ENCODE assay signal across 8 cellular contexts in the genomic region with DNA sequence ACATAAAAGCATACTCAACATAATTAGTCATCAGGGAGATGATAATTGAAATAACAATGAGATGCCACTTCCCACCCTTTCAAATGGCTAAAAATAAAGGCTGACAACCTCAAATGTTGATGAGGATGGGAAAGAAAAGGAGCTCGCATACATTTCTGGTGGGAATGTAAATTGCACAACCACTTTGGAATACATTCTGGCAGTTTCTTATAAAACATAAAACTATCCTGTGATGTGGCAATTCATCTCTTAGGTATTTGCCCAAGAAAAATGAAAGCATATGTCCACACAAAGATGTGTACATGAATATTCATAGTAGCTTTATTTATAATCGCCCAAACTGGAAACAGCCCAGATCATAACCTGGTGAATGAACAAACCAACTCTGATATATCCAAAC. TPM values are rescaled to one million over a fixed set of nuclear protein-coding genes. Genes with fewer than 3 reads are reported as not detected.
DNase-seq lines count a peak whose midpoint lies in the region; ATAC-seq and TF ChIP-seq lines count a peak whose summit lies in the region.

No MANE protein-coding gene starts in this region.

- peaks cover 22% of the 10 kb centered on the region for H3K36me3 Mint-ChIP-seq in activated T-cell treated with anti-CD3 and anti-CD28 coated beads, Interleukin-2, amount 50 U/mL, for 24 hours (ENCODE audit: low read depth)

- intact Hi-C loops in thyroid gland (cut with DNase I): no loop called here

- peaks cover 34% of the 10 kb centered on the region for H3K27me3 Mint-ChIP-seq in activated T-cell treated with anti-CD3 and anti-CD28 coated beads, Interleukin-2, amount 50 U/mL, for 24 hours

- TF ChIP-seq CTCF in fibroblast of pulmonary artery (IDR thresholded peaks at IDR 0.05; ENCODE audit: low read length, missing control alignments) (no peak), thyroid gland (IDR thresholded peaks at IDR 0.05) (no peak)

- peak; percentile 13 for ATAC-seq in SK-N-SH treated with all-trans-retinoic acid at 6 μM for 48 hours

- no peak for TF ChIP-seq POLR2A in thyroid gland (IDR thresholded peaks at IDR 0.05)

- H3K27me3 ChIP-seq in skeletal muscle satellite cell (ENCODE audit: control insufficient read depth, insufficient read depth, low read length) (peaks cover 15% of the 10 kb centered on the region), thyroid gland (no peaks in the 10 kb centered on the region)

- DNase-seq in activated T-cell treated with anti-CD3 and anti-CD28 coated beads, Interleukin-2, amount 50 U/mL, for 24 hours: no peak
- DNase-seq in activated T-cell treated with anti-CD3 and anti-CD28 coated beads for 4 hours (no peak), fibroblast of pulmonary artery (ENCODE audit: low read depth) (peak; percentile 58), AML-193 (lab: John Stamatoyannopoulos, UW) (no peak), thyroid gland (no peak), T1000 (lab: John Stamatoyannopoulos, UW) (no peak)

- H3K36me3 ChIP-seq in skeletal muscle satellite cell (ENCODE audit: insufficient read depth, low read length): peaks cover 3% of the 10 kb centered on the region
- H3K36me3 ChIP-seq in thyroid gland: no peaks in the 10 kb centered on the region

- H3K9me3 Mint-ChIP-seq in activated T-cell treated with anti-CD3 and anti-CD28 coated beads, Interleukin-2, amount 50 U/mL, for 24 hours: no peaks in the 10 kb centered on the region

- peaks cover 39% of the 10 kb centered on the region for H3K4me1 Mint-ChIP-seq in activated T-cell treated with anti-CD3 and anti-CD28 coated beads, Interleukin-2, amount 50 U/mL, for 24 hours (ENCODE audit: low read depth)

- H3K27ac Mint-ChIP-seq in activated T-cell treated with anti-CD3 and anti-CD28 coated beads, Interleukin-2, amount 50 U/mL, for 24 hours: no peak overlapping the region

- H3K9me3 ChIP-seq in skeletal muscle satellite cell (replicated peaks; ENCODE audit: low read length): no peaks in the 10 kb centered on the region
- H3K9me3 ChIP-seq in thyroid gland: no peaks in the 10 kb centered on the region

- H3K4me1 ChIP-seq in skeletal muscle satellite cell (ENCODE audit: control insufficient read depth, insufficient read depth, low read length): peaks cover 12% of the 10 kb centered on the region
- H3K4me1 ChIP-seq in thyroid gland: peaks cover 5 to 7% of the 10 kb centered on the region in 2 donors

- no peak overlapping the region for H3K27ac ChIP-seq in thyroid gland

- H3K4me3 Mint-ChIP-seq in activated T-cell treated with anti-CD3 and anti-CD28 coated beads, Interleukin-2, amount 50 U/mL, for 24 hours: peak overlapping the region; percentile 78

- peak overlapping the region; percentile 61 for H3K9ac ChIP-seq in skeletal muscle satellite cell (ENCODE audit: low read depth, low read length)

- peak overlapping the region; percentile 89 for H3K4me2 ChIP-seq in skeletal muscle satellite cell (ENCODE audit: low read length)

- WGBS in thyroid gland, 2 donors: 64 to 83% methylated on average over 2 of the region's 2 CpGs

- H3K4me3 ChIP-seq in fibroblast of pulmonary artery (replicated peaks; ENCODE audit: low read depth, low read length) (peak overlapping the region; percentile 47), skeletal muscle satellite cell (ENCODE audit: low read length) (peak overlapping the region; percentile 68), thyroid gland (replicated peaks in 1 of 3) (no peak overlapping the region)

TF ChIP-seq in SK-N-SH treated with all-trans-retinoic acid at 6 μM for 48 hours, 23 proteins besides CTCF, POLR2A, EP300 and RAD21:
- no peak for TF ChIP-seq RARB (CRISPR knock-in tag; IDR thresholded peaks at IDR 0.05)
- no peak for TF ChIP-seq TSHZ2 (CRISPR knock-in tag; IDR thresholded peaks at IDR 0.05)
- no peak for TF ChIP-seq ZNF70 (CRISPR knock-in tag; IDR thresholded peaks at IDR 0.05)
- no peak for TF ChIP-seq CSDC2 (CRISPR knock-in tag; IDR thresholded peaks at IDR 0.05)
- TF ChIP-seq ZNF565 (CRISPR knock-in tag; conservative IDR thresholded peaks at IDR 0.05; ENCODE audit: low read depth): no peak
- TF ChIP-seq TCF4 (CRISPR knock-in tag; IDR thresholded peaks at IDR 0.05; ENCODE audit: borderline replicate concordance): no peak

RNA-seq across cellular contexts. Expression of gene ZNF275, which starts 0.7 kb away (rescaled TPM):
- 5.8 and 6.1 TPM in 2 replicates for total RNA-seq in skeletal muscle satellite cell (2012; rRNA removed)
- 10 to 100 TPM in 3 of 4 donors, 1 to 10 TPM in 1; 8.2 to 16.4 (median 12.1) TPM for total RNA-seq in thyroid gland

RNA-seq across cellular contexts. Expression of gene PNMA6F, which starts 11.7 kb away (rescaled TPM):
- total RNA-seq in skeletal muscle satellite cell (2012; rRNA removed): not detected in 2 replicates
- not detected for total RNA-seq in thyroid gland

Comparison
In these comparisons a context has a peak if more than half of its experiments do, and no peak if none do; other contexts are left out.
1. H3K4me3 ChIP-seq: peak in fibroblast of pulmonary artery (single experiment) and skeletal muscle satellite cell (single experiment); none in thyroid gland (0 of 3).